Comparison of ENCODE assay signal across 8 cellular contexts in genomic region chr1:40399984-40400704, GRCh38. TPM values are rescaled to one million over a fixed set of nuclear protein-coding genes. Genes with fewer than 3 reads are reported as not detected.
DNase-seq lines count a peak whose midpoint lies in the region; ATAC-seq lines count a peak whose summit lies in the region.

No MANE protein-coding gene starts in this region.

- no peak overlapping the region for H4K91ac ChIP-seq in mesenchymal stem cell (ENCODE audit: low read length)

- H2AK5ac ChIP-seq in mesenchymal stem cell (ENCODE audit: low read length, severe bottlenecking) = no peak overlapping the region

- H3K27me3 ChIP-seq in Karpas-422 (ENCODE audit: low read length) (no peaks in the 10 kb centered on the region), mesenchymal stem cell (ENCODE audit: control insufficient read depth in 1 of 2, insufficient read depth in 1 of 2, low read length in 2 of 2) (no peaks in the 10 kb centered on the region)

- no peak overlapping the region for H2BK12ac ChIP-seq in mesenchymal stem cell (ENCODE audit: low read length in 2 of 2)

- no peaks in the 10 kb centered on the region for H3K9me3 ChIP-seq in Karpas-422 (ENCODE audit: low read length)
- no peaks in the 10 kb centered on the region for H3K9me3 ChIP-seq in mesenchymal stem cell (ENCODE audit: control insufficient read depth, low read length)

- H3K36me3 ChIP-seq in Karpas-422 (ENCODE audit: insufficient read depth, low read length) (no peaks in the 10 kb centered on the region), mesenchymal stem cell (ENCODE audit: control insufficient read depth in 1 of 2, insufficient read depth in 2 of 2, low read depth in 1 of 2, low read length in 2 of 2) (no peaks in the 10 kb centered on the region)

- no peak overlapping the region for H3K4ac ChIP-seq in mesenchymal stem cell (ENCODE audit: low read depth in 1 of 2, low read length in 2 of 2)

- no peak overlapping the region for H2BK120ac ChIP-seq in mesenchymal stem cell (ENCODE audit: low read depth, low read length)

- no peak overlapping the region for H3K23ac ChIP-seq in mesenchymal stem cell (ENCODE audit: low read length in 2 of 2)

- intact Hi-C loops in left ventricle myocardium superior (cut with micrococcal nuclease) = loop anchor here (10.0 kb wide), 2 partner anchors 55 to 255 kb away; no protein-coding TSS in a partner anchor

- H3K27ac ChIP-seq in Karpas-422 (ENCODE audit: low read length) = no peak overlapping the region
- no peak overlapping the region for H3K27ac ChIP-seq in mesenchymal stem cell (ENCODE audit: low read length, poor library complexity, severe bottlenecking)

- H3K4me2 ChIP-seq in Karpas-422 (ENCODE audit: low read depth, low read length, poor library complexity, severe bottlenecking) = peak overlapping the region; percentile 58
- H3K4me2 ChIP-seq in mesenchymal stem cell (ENCODE audit: low read length, poor library complexity, severe bottlenecking) = no peak overlapping the region

- H3K4me3 ChIP-seq in GM08714 (ENCODE audit: low read length) (peak overlapping the region; percentile 64; the same call in 1 of the 2 replicates), Karpas-422 (ENCODE audit: low read length) (peak overlapping the region; percentile 13; the same call in 1 of the 2 replicates), mesenchymal stem cell (ENCODE audit: insufficient read depth in 1 of 2, low read depth in 1 of 2, low read length in 2 of 2) (no peak overlapping the region)

- 97% methylated on average over 4 of the region's 4 CpGs for WGBS in mesenchymal stem cell

- H3K18ac ChIP-seq in mesenchymal stem cell (ENCODE audit: low read depth in 1 of 2, low read length in 2 of 2) = no peak overlapping the region

- H4K8ac ChIP-seq in mesenchymal stem cell (ENCODE audit: low read length) = no peak overlapping the region

- H3K9me2 ChIP-seq in Karpas-422 (replicated peaks; ENCODE audit: insufficient read depth, low read length) = no peaks in the 10 kb centered on the region

- H3K79me2 ChIP-seq in Karpas-422 (ENCODE audit: low read length) = peaks cover 12% of the 10 kb centered on the region

- no peak overlapping the region for H3K14ac ChIP-seq in mesenchymal stem cell (ENCODE audit: low read length in 2 of 2)

- H2BK15ac ChIP-seq in mesenchymal stem cell (ENCODE audit: low read depth, poor library complexity, severe bottlenecking) = no peak overlapping the region

- no peak overlapping the region for H2BK5ac ChIP-seq in mesenchymal stem cell (ENCODE audit: low read depth, low read length, poor library complexity, severe bottlenecking)

- peak; percentile 49 for ATAC-seq in GM19463 (IDR thresholded peaks at IDR 0.05; ENCODE audit: unreplicated experiment)
- ATAC-seq in left ventricle myocardium superior = peak; percentile 50
- ATAC-seq in GM19324 (IDR thresholded peaks at IDR 0.05; ENCODE audit: low FRiP score, unreplicated experiment) = no peak

- no peak overlapping the region for H3K9ac ChIP-seq in Karpas-422 (ENCODE audit: low read length)
- no peak overlapping the region for H3K9ac ChIP-seq in mesenchymal stem cell (ENCODE audit: low read length)

- DNase-seq in Karpas-422 = peak; percentile 52
- no peak for DNase-seq in left ventricle myocardium superior
- no peak for DNase-seq in inferior parietal cortex (ENCODE audit: extremely low spot score)
- DNase-seq in cortex of kidney (lab: John Stamatoyannopoulos, UW) = no peak
- no peak for DNase-seq in mesenchymal stem cell

- peaks cover 41% of the 10 kb centered on the region for H4K20me1 ChIP-seq in Karpas-422 (ENCODE audit: insufficient read depth, low read depth, low read length)

- peaks cover 16% of the 10 kb centered on the region for H3K79me1 ChIP-seq in mesenchymal stem cell (replicated peaks; ENCODE audit: low read length, poor library complexity, severe bottlenecking)

- peaks cover 43% of the 10 kb centered on the region for H3K4me1 ChIP-seq in Karpas-422 (ENCODE audit: low read length)
- no peaks in the 10 kb centered on the region for H3K4me1 ChIP-seq in mesenchymal stem cell (ENCODE audit: control insufficient read depth, insufficient read depth, low read depth, low read length)

- H2AFZ ChIP-seq in Karpas-422 (ENCODE audit: low read length) (no peak overlapping the region), mesenchymal stem cell (ENCODE audit: low read depth, low read length) (no peak overlapping the region)

RNA-seq across cellular contexts. Expression of gene SMAP2, which starts 26.6 kb away (rescaled TPM):
- 33.6 and 37.5 TPM in 2 replicates for total RNA-seq in Karpas-422 (2014; rRNA removed; shearing (Covaris generic); ENCODE audit: low replicate concordance)
- 15.1 TPM for total RNA-seq in left ventricle myocardium superior
- polyA plus RNA-seq in mesenchymal stem cell (2013, experiment 1 of 2) = 24.8 TPM
- polyA plus RNA-seq in mesenchymal stem cell (2013, experiment 2 of 2) = 25.6 TPM

RNA-seq across cellular contexts. Expression of gene ZFP69B, which starts 50.1 kb away (rescaled TPM):
- 11.1 and 12.9 TPM in 2 replicates for total RNA-seq in Karpas-422 (2014; rRNA removed; shearing (Covaris generic); ENCODE audit: low replicate concordance)
- total RNA-seq in left ventricle myocardium superior = 0.87 TPM
- polyA plus RNA-seq in mesenchymal stem cell (2013, experiment 1 of 2) = 2.9 TPM
- polyA plus RNA-seq in mesenchymal stem cell (2013, experiment 2 of 2) = 2.5 TPM

Comparison
In these comparisons a context has a peak if more than half of its experiments do, and no peak if none do; other contexts are left out.
1. H3K4me3 ChIP-seq: peak in GM08714 (single experiment) and Karpas-422 (single experiment); none in mesenchymal stem cell (0 of 2).